1 cellular context compared by ENCODE assay signal in genomic region chr6:155329460-155330132, GRCh38.
TF ChIP-seq lines count a peak whose summit lies in the region.

No MANE protein-coding gene starts in this region.

TF ChIP-seq in HepG2, 621 proteins besides CTCF, POLR2A, EP300 and RAD21 (continued from another document):
- TF ChIP-seq, protein P1, sequence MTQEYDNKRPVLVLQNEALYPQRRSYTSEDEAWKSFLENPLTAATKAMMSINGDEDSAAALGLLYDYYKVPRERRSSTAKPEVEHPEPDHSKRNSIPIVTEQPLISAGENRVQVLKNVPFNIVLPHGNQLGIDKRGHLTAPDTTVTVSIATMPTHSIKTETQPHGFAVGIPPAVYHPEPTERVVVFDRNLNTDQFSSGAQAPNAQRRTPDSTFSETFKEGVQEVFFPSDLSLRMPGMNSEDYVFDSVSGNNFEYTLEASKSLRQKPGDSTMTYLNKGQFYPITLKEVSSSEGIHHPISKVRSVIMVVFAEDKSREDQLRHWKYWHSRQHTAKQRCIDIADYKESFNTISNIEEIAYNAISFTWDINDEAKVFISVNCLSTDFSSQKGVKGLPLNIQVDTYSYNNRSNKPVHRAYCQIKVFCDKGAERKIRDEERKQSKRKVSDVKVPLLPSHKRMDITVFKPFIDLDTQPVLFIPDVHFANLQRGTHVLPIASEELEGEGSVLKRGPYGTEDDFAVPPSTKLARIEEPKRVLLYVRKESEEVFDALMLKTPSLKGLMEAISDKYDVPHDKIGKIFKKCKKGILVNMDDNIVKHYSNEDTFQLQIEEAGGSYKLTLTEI (CRISPR knock-in tag; conservative IDR thresholded peaks at IDR 0.05): no peak
- TF ChIP-seq REPIN1 (CRISPR knock-in tag; IDR thresholded peaks at IDR 0.05; ENCODE audit: borderline replicate concordance, low read depth) (no peak), TOPORS (CRISPR knock-in tag; IDR thresholded peaks at IDR 0.05) (0 out of 2 replicates have a peak, but pooled peaks have one; percentile 47), ZNF670 (CRISPR knock-in tag; IDR thresholded peaks at IDR 0.05; ENCODE audit: borderline replicate concordance) (no peak), ZNF431 (CRISPR knock-in tag; IDR thresholded peaks at IDR 0.05; ENCODE audit: borderline replicate concordance, low read depth) (no peak), HIVEP1 (CRISPR knock-in tag; IDR thresholded peaks at IDR 0.05) (no peak), ZNF136 (CRISPR knock-in tag; IDR thresholded peaks at IDR 0.05; ENCODE audit: low read depth) (0 out of 2 replicates have a peak, but pooled peaks have one; percentile 48)
- TF ChIP-seq, protein P2, sequence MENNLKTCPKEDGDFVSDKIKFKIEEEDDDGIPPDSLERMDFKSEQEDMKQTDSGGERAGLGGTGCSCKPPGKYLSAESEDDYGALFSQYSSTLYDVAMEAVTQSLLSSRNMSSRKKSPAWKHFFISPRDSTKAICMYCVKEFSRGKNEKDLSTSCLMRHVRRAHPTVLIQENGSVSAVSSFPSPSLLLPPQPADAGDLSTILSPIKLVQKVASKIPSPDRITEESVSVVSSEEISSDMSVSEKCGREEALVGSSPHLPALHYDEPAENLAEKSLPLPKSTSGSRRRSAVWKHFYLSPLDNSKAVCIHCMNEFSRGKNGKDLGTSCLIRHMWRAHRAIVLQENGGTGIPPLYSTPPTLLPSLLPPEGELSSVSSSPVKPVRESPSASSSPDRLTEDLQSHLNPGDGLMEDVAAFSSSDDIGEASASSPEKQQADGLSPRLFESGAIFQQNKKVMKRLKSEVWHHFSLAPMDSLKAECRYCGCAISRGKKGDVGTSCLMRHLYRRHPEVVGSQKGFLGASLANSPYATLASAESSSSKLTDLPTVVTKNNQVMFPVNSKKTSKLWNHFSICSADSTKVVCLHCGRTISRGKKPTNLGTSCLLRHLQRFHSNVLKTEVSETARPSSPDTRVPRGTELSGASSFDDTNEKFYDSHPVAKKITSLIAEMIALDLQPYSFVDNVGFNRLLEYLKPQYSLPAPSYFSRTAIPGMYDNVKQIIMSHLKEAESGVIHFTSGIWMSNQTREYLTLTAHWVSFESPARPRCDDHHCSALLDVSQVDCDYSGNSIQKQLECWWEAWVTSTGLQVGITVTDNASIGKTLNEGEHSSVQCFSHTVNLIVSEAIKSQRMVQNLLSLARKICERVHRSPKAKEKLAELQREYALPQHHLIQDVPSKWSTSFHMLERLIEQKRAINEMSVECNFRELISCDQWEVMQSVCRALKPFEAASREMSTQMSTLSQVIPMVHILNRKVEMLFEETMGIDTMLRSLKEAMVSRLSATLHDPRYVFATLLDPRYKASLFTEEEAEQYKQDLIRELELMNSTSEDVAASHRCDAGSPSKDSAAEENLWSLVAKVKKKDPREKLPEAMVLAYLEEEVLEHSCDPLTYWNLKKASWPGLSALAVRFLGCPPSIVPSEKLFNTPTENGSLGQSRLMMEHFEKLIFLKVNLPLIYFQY (CRISPR knock-in tag; IDR thresholded peaks at IDR 0.05; ENCODE audit: borderline replicate concordance): no peak
